Comparison of ENCODE assay signal across 1 cellular context in genomic region chr1:167156466-167156865, GRCh38.
TF ChIP-seq lines count a peak whose summit lies in the region.

No MANE protein-coding gene starts in this region.

TF ChIP-seq in WTC11, 78 proteins besides CTCF, POLR2A, EP300 and RAD21 (continued from another document):
- TF ChIP-seq, protein P1, sequence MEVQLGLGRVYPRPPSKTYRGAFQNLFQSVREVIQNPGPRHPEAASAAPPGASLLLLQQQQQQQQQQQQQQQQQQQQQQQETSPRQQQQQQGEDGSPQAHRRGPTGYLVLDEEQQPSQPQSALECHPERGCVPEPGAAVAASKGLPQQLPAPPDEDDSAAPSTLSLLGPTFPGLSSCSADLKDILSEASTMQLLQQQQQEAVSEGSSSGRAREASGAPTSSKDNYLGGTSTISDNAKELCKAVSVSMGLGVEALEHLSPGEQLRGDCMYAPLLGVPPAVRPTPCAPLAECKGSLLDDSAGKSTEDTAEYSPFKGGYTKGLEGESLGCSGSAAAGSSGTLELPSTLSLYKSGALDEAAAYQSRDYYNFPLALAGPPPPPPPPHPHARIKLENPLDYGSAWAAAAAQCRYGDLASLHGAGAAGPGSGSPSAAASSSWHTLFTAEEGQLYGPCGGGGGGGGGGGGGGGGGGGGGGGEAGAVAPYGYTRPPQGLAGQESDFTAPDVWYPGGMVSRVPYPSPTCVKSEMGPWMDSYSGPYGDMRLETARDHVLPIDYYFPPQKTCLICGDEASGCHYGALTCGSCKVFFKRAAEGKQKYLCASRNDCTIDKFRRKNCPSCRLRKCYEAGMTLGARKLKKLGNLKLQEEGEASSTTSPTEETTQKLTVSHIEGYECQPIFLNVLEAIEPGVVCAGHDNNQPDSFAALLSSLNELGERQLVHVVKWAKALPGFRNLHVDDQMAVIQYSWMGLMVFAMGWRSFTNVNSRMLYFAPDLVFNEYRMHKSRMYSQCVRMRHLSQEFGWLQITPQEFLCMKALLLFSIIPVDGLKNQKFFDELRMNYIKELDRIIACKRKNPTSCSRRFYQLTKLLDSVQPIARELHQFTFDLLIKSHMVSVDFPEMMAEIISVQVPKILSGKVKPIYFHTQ (CRISPR knock-in tag; IDR thresholded peaks at IDR 0.05) = no peak
- TF ChIP-seq EMX1 (CRISPR knock-in tag; IDR thresholded peaks at IDR 0.05) (no peak), IRF1 (CRISPR knock-in tag; IDR thresholded peaks at IDR 0.05) (no peak), GABPB1 (CRISPR knock-in tag; IDR thresholded peaks at IDR 0.05) (no peak)
- TF ChIP-seq, protein P2, sequence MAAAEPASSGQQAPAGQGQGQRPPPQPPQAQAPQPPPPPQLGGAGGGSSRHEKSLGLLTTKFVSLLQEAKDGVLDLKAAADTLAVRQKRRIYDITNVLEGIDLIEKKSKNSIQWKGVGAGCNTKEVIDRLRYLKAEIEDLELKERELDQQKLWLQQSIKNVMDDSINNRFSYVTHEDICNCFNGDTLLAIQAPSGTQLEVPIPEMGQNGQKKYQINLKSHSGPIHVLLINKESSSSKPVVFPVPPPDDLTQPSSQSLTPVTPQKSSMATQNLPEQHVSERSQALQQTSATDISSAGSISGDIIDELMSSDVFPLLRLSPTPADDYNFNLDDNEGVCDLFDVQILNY (CRISPR knock-in tag; IDR thresholded peaks at IDR 0.05) = no peak
TF ChIP-seq in WTC11: peak in this region for 0.
